Comparison of ENCODE assay signal across 27 cellular contexts in the genomic region with DNA sequence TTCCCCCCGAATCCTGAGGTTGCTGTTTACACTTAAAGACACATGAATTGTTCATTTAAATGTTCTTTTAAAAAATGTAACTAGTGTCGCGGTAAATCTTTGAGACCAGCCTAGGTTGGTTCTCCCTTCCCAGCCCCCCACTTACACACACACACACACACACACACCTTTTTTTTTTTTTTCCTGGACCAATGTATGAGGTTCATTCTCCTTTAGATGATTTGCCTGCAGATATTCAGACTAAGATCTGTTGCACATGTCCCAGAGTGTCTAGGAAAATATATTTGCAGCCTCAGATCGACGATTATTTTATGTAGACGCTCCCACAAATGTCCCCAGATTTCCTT. TPM values are rescaled to one million over a fixed set of nuclear protein-coding genes. Genes with fewer than 3 reads are reported as not detected.
A peak's percentile ranks its signal among the peaks of the same experiment; 100 is the strongest.
DNase-seq lines count a peak whose midpoint lies in the region; FAIRE-seq and TF ChIP-seq lines count a peak whose summit lies in the region.
"Had no signal": no experiment of that assay in that cellular context is flagged by ENCODE, and none has a peak within 500 bp of the region (broad histone marks: within the 10 kb centered on the region; RNA-seq: fewer than 3 reads in every experiment).

No MANE protein-coding gene starts in this region.

- H3K4me1 ChIP-seq in HUES48 (ENCODE audit: control insufficient read depth, insufficient read depth, low read length) (peaks cover 24% of the 10 kb centered on the region), astrocyte (ENCODE audit: insufficient read depth, low read length) (no peaks in the 10 kb centered on the region), iPS-18a (ENCODE audit: control insufficient read depth, low read depth, low read length) (peaks cover 21% of the 10 kb centered on the region), parathyroid adenoma (no peaks in the 10 kb centered on the region)
- H3K4me1 ChIP-seq: ascending aorta, upper lobe of right lung had no signal

- no peak overlapping the region for H3K9ac ChIP-seq in HUES48 (ENCODE audit: low read depth, low read length)
- H3K9ac ChIP-seq in astrocyte (ENCODE audit: low read length), result no peak overlapping the region
- no peak overlapping the region for H3K9ac ChIP-seq in iPS-18a (ENCODE audit: low read length)
- no peak overlapping the region for H3K9ac ChIP-seq in parathyroid adenoma

- no peaks in the 10 kb centered on the region for H4K20me1 ChIP-seq in astrocyte (ENCODE audit: insufficient read depth, low read length)

- no peaks in the 10 kb centered on the region for H3K9me3 Mint-ChIP-seq in astrocyte (ENCODE audit: unreplicated experiment)
- H3K9me3 Mint-ChIP-seq: activated CD4-positive, alpha-beta memory T cell treated with anti-CD3 and anti-CD28 coated beads for 36 hours had no signal

- no peaks in the 10 kb centered on the region for H3K36me3 Mint-ChIP-seq in astrocyte (ENCODE audit: low read depth, unreplicated experiment)
- H3K36me3 Mint-ChIP-seq: CD8-positive, alpha-beta memory T cell had no signal

- TF ChIP-seq CTCF in astrocyte (IDR thresholded peaks at IDR 0.05; ENCODE audit: insufficient read depth, low read depth, low read length) (no peak), parathyroid adenoma (IDR thresholded peaks at IDR 0.05) (no peak)

- peaks cover 71% of the 10 kb centered on the region for H3K27me3 ChIP-seq in HUES48 (ENCODE audit: control insufficient read depth, insufficient read depth, low read length)
- peaks cover 26% of the 10 kb centered on the region for H3K27me3 ChIP-seq in astrocyte (ENCODE audit: insufficient read depth, low read length)
- H3K27me3 ChIP-seq in iPS-18a (ENCODE audit: control insufficient read depth, insufficient read depth, low read length), result peaks cover 69% of the 10 kb centered on the region
- peaks cover 8% of the 10 kb centered on the region for H3K27me3 ChIP-seq in parathyroid adenoma (ENCODE audit: control insufficient read depth, insufficient read depth, low read length)
- H3K27me3 ChIP-seq: ascending aorta had no signal

- no peak overlapping the region for H3K27ac Mint-ChIP-seq in astrocyte (ENCODE audit: unreplicated experiment)
- H3K27ac Mint-ChIP-seq: activated CD4-positive, alpha-beta memory T cell treated with anti-CD3 and anti-CD28 coated beads for 36 hours; activated T-cell treated with anti-CD3 and anti-CD28 coated beads, Interleukin-2, amount 50 U/mL, for 72 hours; CD8-positive, alpha-beta memory T cell; immature natural killer cell had no signal

- FAIRE-seq in astrocyte (lab: Jason Lieb, UNC), result no peak
- FAIRE-seq: GM12891 had no signal

- no peak for DNase-seq in astrocyte (ENCODE audit: low read depth)
- DNase-seq in activated CD4-positive, alpha-beta T cell treated with anti-CD3 and anti-CD28 coated beads for 1 hour, result no peak
- DNase-seq in stimulated activated CD4-positive, alpha-beta T cell treated with anti-CD3 and anti-CD28 coated beads, Interleukin-15, amount 100 ng/mL, for 24 hours, result no peak
- no peak for DNase-seq in cerebellar nuclear complex (lab: John Stamatoyannopoulos, UW)
- no peak for DNase-seq in islet precursor cell
- DNase-seq: activated CD4-positive, alpha-beta memory T cell treated with anti-CD3 and anti-CD28 coated beads for 36 hours; activated T-cell treated with anti-CD3 and anti-CD28 coated beads, Interleukin-2, amount 50 U/mL, for 72 hours; caudate nucleus; CD8-positive, alpha-beta memory T cell; cortex of kidney; DMS 273 treated with DMSO at 0.1 percent for 48 hours; foreskin keratinocyte; HCEC 1CT; heart right ventricle; immature natural killer cell; NCI-H146; NCI-H446 treated with DMSO at 0.1 percent for 48 hours; stimulated activated naive CD4-positive, alpha-beta T cell; T-helper 1 cell; upper lobe of right lung had no signal

- H3K36me3 ChIP-seq in HUES48 (ENCODE audit: control insufficient read depth, insufficient read depth, low read length), result no peaks in the 10 kb centered on the region
- no peaks in the 10 kb centered on the region for H3K36me3 ChIP-seq in astrocyte (ENCODE audit: insufficient read depth, low read length)
- H3K36me3 ChIP-seq in iPS-18a (ENCODE audit: control insufficient read depth, low read depth, low read length), result no peaks in the 10 kb centered on the region
- H3K36me3 ChIP-seq in parathyroid adenoma (ENCODE audit: control insufficient read depth, insufficient read depth, low read length), result no peaks in the 10 kb centered on the region
- H3K36me3 ChIP-seq: ascending aorta, esophagus muscularis mucosa, heart right ventricle, neutrophil, upper lobe of right lung had no signal

- peaks cover 5% of the 10 kb centered on the region for H3K4me1 Mint-ChIP-seq in astrocyte (ENCODE audit: low read depth, unreplicated experiment)
- H3K4me1 Mint-ChIP-seq: CD8-positive, alpha-beta memory T cell; immature natural killer cell had no signal

- H3K4me3 Mint-ChIP-seq in astrocyte (ENCODE audit: unreplicated experiment), result peak overlapping the region; percentile 79
- H3K4me3 Mint-ChIP-seq: activated CD4-positive, alpha-beta memory T cell treated with anti-CD3 and anti-CD28 coated beads for 36 hours; activated T-cell treated with anti-CD3 and anti-CD28 coated beads, Interleukin-2, amount 50 U/mL, for 72 hours; immature natural killer cell had no signal

- H3K4me3 ChIP-seq in HUES48 (ENCODE audit: low read depth, low read length), result peak overlapping the region; percentile 63
- H3K4me3 ChIP-seq in astrocyte (ENCODE audit: insufficient read depth, low read depth, low read length), result no peak overlapping the region
- peak overlapping the region; percentile 69 for H3K4me3 ChIP-seq in iPS-18a (ENCODE audit: low read length)
- peak overlapping the region; percentile 6 for H3K4me3 ChIP-seq in parathyroid adenoma (ENCODE audit: low read depth, low read length)
- H3K4me3 ChIP-seq: ascending aorta, esophagus muscularis mucosa, heart right ventricle, upper lobe of right lung had no signal

- no peak overlapping the region for H3K27ac ChIP-seq in HUES48 (ENCODE audit: low read depth, low read length)
- no peak overlapping the region for H3K27ac ChIP-seq in astrocyte (ENCODE audit: low read depth, low read length)
- H3K27ac ChIP-seq in iPS-18a (ENCODE audit: low read length), result no peak overlapping the region
- no peak overlapping the region for H3K27ac ChIP-seq in parathyroid adenoma
- H3K27ac ChIP-seq: ascending aorta, esophagus muscularis mucosa, foreskin keratinocyte, heart right ventricle, neutrophil, upper lobe of right lung had no signal

- H3K9me3 ChIP-seq in HUES48 (ENCODE audit: control insufficient read depth, insufficient read depth, low read length), result no peaks in the 10 kb centered on the region
- no peaks in the 10 kb centered on the region for H3K9me3 ChIP-seq in astrocyte (ENCODE audit: insufficient read depth, low read depth, low read length)
- H3K9me3 ChIP-seq in iPS-18a (ENCODE audit: control insufficient read depth, low read depth, low read length), result no peaks in the 10 kb centered on the region
- no peaks in the 10 kb centered on the region for H3K9me3 ChIP-seq in parathyroid adenoma (ENCODE audit: control insufficient read depth, low read length)
- H3K9me3 ChIP-seq: ascending aorta, esophagus muscularis mucosa, heart right ventricle, neutrophil, upper lobe of right lung had no signal

- H3K4me2 ChIP-seq in astrocyte (ENCODE audit: low read length) (peak overlapping the region; percentile 62), parathyroid adenoma (ENCODE audit: low read length) (no peak overlapping the region)

- no peak overlapping the region for H2AFZ ChIP-seq in astrocyte (ENCODE audit: low read depth, low read length)
- H2AFZ ChIP-seq in parathyroid adenoma, result no peak overlapping the region

- peaks cover 37% of the 10 kb centered on the region for H3K27me3 Mint-ChIP-seq in astrocyte (ENCODE audit: low read depth, unreplicated experiment)

- H3K79me2 ChIP-seq in astrocyte (ENCODE audit: insufficient read depth, low read length), result no peaks in the 10 kb centered on the region
- H3K79me2 ChIP-seq in parathyroid adenoma, result no peaks in the 10 kb centered on the region

RNA-seq across cellular contexts. Expression of a gene that starts 4.4 kb away (rescaled TPM):
- total RNA-seq in astrocyte, result 19.1 and 22.2 TPM in 2 replicates
- total RNA-seq: activated CD4-positive, alpha-beta memory T cell treated with anti-CD3 and anti-CD28 coated beads for 36 hours; activated T-cell treated with anti-CD3 and anti-CD28 coated beads, Interleukin-2, amount 50 U/mL, for 72 hours; ascending aorta; CD8-positive, alpha-beta memory T cell; upper lobe of right lung had no signal
